In genomic region chr6:129709451-129709908, GRCh38 we compare ENCODE assay signal across 8 cellular contexts. TPM values are rescaled to one million over a fixed set of nuclear protein-coding genes. Genes with fewer than 3 reads are reported as not detected.
DNase-seq lines count a peak whose midpoint lies in the region; ATAC-seq and TF ChIP-seq lines count a peak whose summit lies in the region.

No MANE protein-coding gene starts in this region.

- H3K9ac ChIP-seq in skeletal muscle satellite cell (ENCODE audit: low read depth, low read length): peak overlapping the region; percentile 86

- 0 to 3% (median 0%) methylated on average over 4 of the region's 4 CpGs for WGBS in adrenal gland, 4 donors

- H3K36me3 ChIP-seq in CD8-positive, alpha-beta memory T cell (ENCODE audit: insufficient read depth, low read length): no peaks in the 10 kb centered on the region
- no peaks in the 10 kb centered on the region for H3K36me3 ChIP-seq in adrenal gland (replicated peaks in 1 of 2)
- peaks cover 12% of the 10 kb centered on the region for H3K36me3 ChIP-seq in skeletal muscle satellite cell (ENCODE audit: insufficient read depth, low read length)

- no peak for TF ChIP-seq POLR2A in adrenal gland (IDR thresholded peaks at IDR 0.05)

- CTCF ChIA-PET in CD8-positive, alpha-beta memory T cell (lab: Charles Lee): interaction anchor here (1.1 to 2.4 kb wide), 10 partner anchors 9 to 111 kb away, joined by 3 to 14 read pairs (median 4); no protein-coding TSS in a partner anchor

- peaks cover 0 to 7% of the 10 kb centered on the region in 2 donors for H3K27me3 Mint-ChIP-seq in CD8-positive, alpha-beta memory T cell

- no peaks in the 10 kb centered on the region for H3K27me3 ChIP-seq in CD8-positive, alpha-beta memory T cell (ENCODE audit: insufficient read depth, low read length, poor library complexity, severe bottlenecking)
- H3K27me3 ChIP-seq in adrenal gland: no peaks in the 10 kb centered on the region
- no peaks in the 10 kb centered on the region for H3K27me3 ChIP-seq in skeletal muscle satellite cell (ENCODE audit: control insufficient read depth, insufficient read depth, low read length)

- no peak for DNase-seq in CD8-positive, alpha-beta memory T cell
- peak; percentile 30 for DNase-seq in HT1080 (ENCODE audit: low read depth)
- DNase-seq in adrenal gland: peak in 3 of 7 donors; percentile 35 to 36 (median 36)
- DNase-seq in kidney tubule cell (ENCODE audit: low spot score): no peak
- no peak for DNase-seq in stimulated activated naive CD4-positive, alpha-beta T cell (lab: John Stamatoyannopoulos, UW)

- H3K9me3 ChIP-seq in CD8-positive, alpha-beta memory T cell (ENCODE audit: low read length): no peaks in the 10 kb centered on the region
- H3K9me3 ChIP-seq in adrenal gland (replicated peaks in 1 of 3) (no peaks in the 10 kb centered on the region), skeletal muscle satellite cell (replicated peaks; ENCODE audit: low read length) (no peaks in the 10 kb centered on the region)

- H3K4me3 Mint-ChIP-seq in CD8-positive, alpha-beta memory T cell: peak overlapping the region; percentile 97 to 100 (median 99)

- ATAC-seq in GM21367 (IDR thresholded peaks at IDR 0.05; ENCODE audit: unreplicated experiment): peak; percentile 29

- peaks cover 52 to 61% (median 58%) of the 10 kb centered on the region in 3 donors for H3K4me1 Mint-ChIP-seq in CD8-positive, alpha-beta memory T cell

- peak overlapping the region; percentile 79 for H3K4me3 ChIP-seq in CD8-positive, alpha-beta memory T cell (ENCODE audit: low read length)
- peak overlapping the region; percentile 25 to 70 (median 54) for H3K4me3 ChIP-seq in adrenal gland
- peak overlapping the region; percentile 56 for H3K4me3 ChIP-seq in iPS-11a (ENCODE audit: low read depth, low read length)
- H3K4me3 ChIP-seq in skeletal muscle satellite cell (ENCODE audit: low read length): peak overlapping the region; percentile 84

- intact Hi-C loops in adrenal gland (cut with DNase I): no loop called here

- no peak for TF ChIP-seq CTCF in adrenal gland (IDR thresholded peaks at IDR 0.05)

- POLR2A ChIA-PET in CD8-positive, alpha-beta memory T cell (lab: Charles Lee): interaction anchor here (0.6 to 1.3 kb wide), 4 partner anchors 26 to 311 kb away, joined by 3 to 6 read pairs (median 4); no protein-coding TSS in a partner anchor

- no peaks in the 10 kb centered on the region for H3K9me3 Mint-ChIP-seq in CD8-positive, alpha-beta memory T cell

- peak overlapping the region; percentile 74 for H3K27ac ChIP-seq in CD8-positive, alpha-beta memory T cell (ENCODE audit: low read depth, low read length)
- H3K27ac ChIP-seq in adrenal gland: peak overlapping the region; percentile 15 to 84 (median 72)

- peak overlapping the region in 7 of 8 donors; percentile 69 to 97 (median 96) for H3K27ac Mint-ChIP-seq in CD8-positive, alpha-beta memory T cell

- peak overlapping the region; percentile 94 for H3K4me2 ChIP-seq in skeletal muscle satellite cell (ENCODE audit: low read length)

- H3K4me1 ChIP-seq in CD8-positive, alpha-beta memory T cell (ENCODE audit: insufficient read depth, low read length): peaks cover 13% of the 10 kb centered on the region
- peaks cover 10 to 51% of the 10 kb centered on the region in 2 donors for H3K4me1 ChIP-seq in adrenal gland (replicated peaks in 1 of 2)
- H3K4me1 ChIP-seq in skeletal muscle satellite cell (ENCODE audit: control insufficient read depth, insufficient read depth, low read length): peaks cover 22% of the 10 kb centered on the region

- H3K36me3 Mint-ChIP-seq in CD8-positive, alpha-beta memory T cell: peaks cover 0 to 8% (median 4%) of the 10 kb centered on the region in 3 donors

RNA-seq across cellular contexts. Expression of gene ARHGAP18, which starts 0.5 kb away (rescaled TPM):
- total RNA-seq in CD8-positive, alpha-beta memory T cell: 1 to 10 TPM; 6.5 to 7.2 TPM
- polyA plus RNA-seq in CD8-positive, alpha-beta memory T cell: 5.8 TPM
- 30.4 and 32.1 TPM in 2 replicates for total RNA-seq in HT1080 (2014; rRNA removed; shearing (Covaris generic))
- 14.6 and 19.6 TPM in 2 replicates for polyA plus RNA-seq in HT1080 (2015; cell fraction: cytosol; rRNA removed)
- 15.9 and 16.2 TPM in 2 replicates for polyA plus RNA-seq in HT1080 (2015; cell fraction: nucleus; rRNA removed)
- total RNA-seq in adrenal gland: 10 to 100 TPM; 50.6 to 90.6 (median 79.8) TPM
- polyA plus RNA-seq in adrenal gland: 10 to 100 TPM; 22.0 to 78.3 (median 27.1) TPM
- 36.5 and 37.1 TPM in 2 replicates for total RNA-seq in skeletal muscle satellite cell (2012; rRNA removed)
